Comparison of ENCODE assay signal across 9 cellular contexts in the genomic region with DNA sequence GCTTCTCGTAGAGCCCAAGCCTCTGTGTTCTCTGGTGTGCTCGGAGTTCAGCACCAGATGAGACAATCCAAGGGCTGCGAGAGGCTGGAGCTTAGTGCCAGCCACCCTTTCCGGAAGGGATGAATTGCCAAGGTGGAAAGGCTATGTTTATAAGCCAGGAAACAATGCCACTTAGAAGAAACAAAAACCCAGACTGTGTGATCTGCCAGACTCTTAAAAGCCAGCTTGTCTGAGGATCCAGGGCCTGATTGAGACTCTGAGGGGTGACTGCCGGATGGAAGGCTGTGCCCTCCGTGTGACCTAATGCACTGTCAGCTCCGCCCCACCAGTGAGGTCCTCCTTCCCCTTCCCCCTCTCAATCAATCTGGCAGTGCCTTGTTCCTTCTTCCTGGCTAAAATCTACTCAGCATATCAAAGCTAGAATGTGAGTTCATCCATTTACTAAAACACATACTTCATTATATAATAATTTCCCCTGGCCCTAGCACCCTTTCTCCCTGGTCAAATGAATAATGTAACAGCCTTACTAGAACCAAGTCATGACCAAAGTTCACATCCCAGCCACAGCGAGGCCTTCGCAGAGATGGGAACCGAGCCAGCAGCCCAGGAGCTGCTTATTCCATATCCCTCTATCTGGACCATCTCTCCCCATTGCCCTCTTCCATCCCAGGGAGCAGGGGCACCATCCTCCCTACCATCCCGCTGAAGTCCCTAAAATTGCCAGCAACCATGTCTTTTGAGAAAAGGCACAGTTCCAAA. TPM values are rescaled to one million over a fixed set of nuclear protein-coding genes. Genes with fewer than 3 reads are reported as not detected.
DNase-seq lines count a peak whose midpoint lies in the region; ATAC-seq and TF ChIP-seq lines count a peak whose summit lies in the region.
"Had no signal": no experiment of that assay in that cellular context is flagged by ENCODE, and none has a peak within 500 bp of the region (broad histone marks: within the 10 kb centered on the region; RNA-seq: fewer than 3 reads in every experiment).

No MANE protein-coding gene starts in this region.

- H3K36me3 ChIP-seq in ascending aorta (no peaks in the 10 kb centered on the region), liver (ENCODE audit: control insufficient read depth in 4 of 4, insufficient read depth in 3 of 4, low read depth in 1 of 4, low read length in 3 of 4) (no peaks in the 10 kb centered on the region), thoracic aorta (no peaks in the 10 kb centered on the region)

- peak; percentile 61 for ATAC-seq in thoracic aorta (ENCODE audit: insufficient number of reproducible peaks, low FRiP score, low read depth)
- ATAC-seq in natural killer cell, result no peak

- H3K27me3 ChIP-seq in ascending aorta (no peaks in the 10 kb centered on the region), liver (ENCODE audit: control insufficient read depth in 4 of 4, insufficient read depth in 4 of 4, low read length in 3 of 4) (no peaks in the 10 kb centered on the region), thoracic aorta (replicated peaks; ENCODE audit: insufficient read depth) (no peaks in the 10 kb centered on the region)

- H3K27me3 Mint-ChIP-seq in natural killer cell (ENCODE audit: low read depth in 2 of 2), result peaks cover 0 to 3% of the 10 kb centered on the region in 2 donors
- H3K27me3 Mint-ChIP-seq in activated T-cell treated with anti-CD3 and anti-CD28 coated beads, Interleukin-2, amount 50 U/mL, for 24 hours, result no peaks in the 10 kb centered on the region

- peaks cover 9 to 40% of the 10 kb centered on the region in 2 donors for H3K4me1 ChIP-seq in ascending aorta
- H3K4me1 ChIP-seq in liver (ENCODE audit: control insufficient read depth in 4 of 4, insufficient read depth in 4 of 4, low read length in 3 of 4), result peaks cover 16 to 20% (median 17%) of the 10 kb centered on the region in 4 donors
- peaks cover 28 to 52% of the 10 kb centered on the region in 2 donors for H3K4me1 ChIP-seq in thoracic aorta (ENCODE audit: control insufficient read depth in 1 of 2, low read depth in 2 of 2)

- 45% methylated on average over 11 of the region's 11 CpGs for WGBS in liver

- H3K9me3 Mint-ChIP-seq in natural killer cell, result no peaks in the 10 kb centered on the region
- no peaks in the 10 kb centered on the region for H3K9me3 Mint-ChIP-seq in activated T-cell treated with anti-CD3 and anti-CD28 coated beads, Interleukin-2, amount 50 U/mL, for 24 hours

- peak overlapping the region; percentile 84 to 89 for H3K27ac ChIP-seq in ascending aorta
- peak overlapping the region in 1 of 2 donors; percentile 34 for H3K27ac ChIP-seq in liver (ENCODE audit: low read depth in 1 of 2, low read length in 2 of 2)
- H3K27ac ChIP-seq in thoracic aorta, result peak overlapping the region; percentile 87 to 89

- H3K9me3 ChIP-seq in ascending aorta (no peaks in the 10 kb centered on the region), liver (ENCODE audit: control insufficient read depth in 4 of 4, low read length in 3 of 4) (no peaks in the 10 kb centered on the region), thoracic aorta (no peaks in the 10 kb centered on the region)

- no peaks in the 10 kb centered on the region for H3K4me1 Mint-ChIP-seq in natural killer cell
- H3K4me1 Mint-ChIP-seq in activated T-cell treated with anti-CD3 and anti-CD28 coated beads, Interleukin-2, amount 50 U/mL, for 24 hours (ENCODE audit: low read depth), result peaks cover under 1% of the 10 kb centered on the region

- CTCF ChIA-PET in HEK293T (lab: Yijun Ruan, JAX), result no interaction called here

- peak; percentile 25 to 45 for TF ChIP-seq RAD21 in liver (IDR thresholded peaks at IDR 0.05)

- POLR2A ChIA-PET in HEK293T (lab: Yijun Ruan, JAX), result interaction anchor here (1.0 kb wide), 1 partner anchor 89 kb away, joined by 3 read pairs; a partner anchor contains a TSS

- H3K4me3 ChIP-seq in ascending aorta (no peak overlapping the region), liver (ENCODE audit: low read depth in 1 of 3, low read length in 3 of 3) (no peak overlapping the region), thoracic aorta (no peak overlapping the region)

- intact Hi-C loops in ascending aorta (cut with DNase I), result no loop called here
- intact Hi-C loops in natural killer cell (cut with micrococcal nuclease), result no loop called here

- no peak overlapping the region for H3K4me3 Mint-ChIP-seq in natural killer cell
- H3K4me3 Mint-ChIP-seq in activated T-cell treated with anti-CD3 and anti-CD28 coated beads, Interleukin-2, amount 50 U/mL, for 24 hours, result no peak overlapping the region

- no peak overlapping the region for H3K9ac ChIP-seq in liver (ENCODE audit: low read depth in 1 of 2, low read length in 2 of 2)

- no peak overlapping the region for H3K27ac Mint-ChIP-seq in natural killer cell
- H3K27ac Mint-ChIP-seq in activated T-cell treated with anti-CD3 and anti-CD28 coated beads, Interleukin-2, amount 50 U/mL, for 24 hours, result no peak overlapping the region

- TF ChIP-seq CTCF in ascending aorta (IDR thresholded peaks at IDR 0.05) (no peak), liver (IDR thresholded peaks at IDR 0.05; ENCODE audit: low read depth, low read length, missing input control) (no peak), thoracic aorta (IDR thresholded peaks at IDR 0.05) (no peak), natural killer cell (IDR thresholded peaks at IDR 0.05) (no peak)

- no peaks in the 10 kb centered on the region for H3K36me3 Mint-ChIP-seq in natural killer cell
- no peaks in the 10 kb centered on the region for H3K36me3 Mint-ChIP-seq in activated T-cell treated with anti-CD3 and anti-CD28 coated beads, Interleukin-2, amount 50 U/mL, for 24 hours (ENCODE audit: low read depth)

- DNase-seq in HuH-7 (ENCODE audit: low spot score) (peak; percentile 18), ascending aorta (ENCODE audit: low spot score in 2 of 2) (no peak), thoracic aorta (ENCODE audit: low spot score) (no peak), natural killer cell (no peak), HEK293T (ENCODE audit: extremely low spot score) (no peak)
- no peak for DNase-seq in activated T-cell treated with anti-CD3 and anti-CD28 coated beads, Interleukin-2, amount 50 U/mL, for 24 hours
- DNase-seq: activated naive CD4-positive, alpha-beta T cell treated with anti-CD3 and anti-CD28 coated beads, Interleukin-2, amount 50 U/mL, for 16 hours; NCI-H82 had no signal

TF ChIP-seq in liver, 16 proteins besides CTCF, POLR2A, EP300 and RAD21:
- TF ChIP-seq JUND (IDR thresholded peaks at IDR 0.05) (no peak), HNF4A (conservative IDR thresholded peaks at IDR 0.05) (peak; percentile 74 to 79), NR2F2 (IDR thresholded peaks at IDR 0.05) (peak; percentile 61), HNF4G (IDR thresholded peaks at IDR 0.05) (peak; percentile 65), EGR1 (IDR thresholded peaks at IDR 0.05; ENCODE audit: low read depth in 2 of 2) (no peak), SP1 (IDR thresholded peaks at IDR 0.05) (peak; percentile 67), RXRA (IDR thresholded peaks at IDR 0.05) (peak; percentile 36 to 41)
- TF ChIP-seq, protein P1, sequence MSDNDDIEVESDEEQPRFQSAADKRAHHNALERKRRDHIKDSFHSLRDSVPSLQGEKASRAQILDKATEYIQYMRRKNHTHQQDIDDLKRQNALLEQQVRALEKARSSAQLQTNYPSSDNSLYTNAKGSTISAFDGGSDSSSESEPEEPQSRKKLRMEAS (IDR thresholded peaks at IDR 0.05), result peak; percentile 14
TF ChIP-seq in liver: peak in this region for 6.

TF ChIP-seq in HEK293T, 16 proteins besides CTCF, POLR2A, EP300 and RAD21:
- TF ChIP-seq FOXM1 (IDR thresholded peaks at IDR 0.05; ENCODE audit: borderline replicate concordance) (no peak), FOXA1 (IDR thresholded peaks at IDR 0.05) (no peak), ELF4 (IDR thresholded peaks at IDR 0.05) (no peak), ZNF384 (IDR thresholded peaks at IDR 0.05) (no peak), HDGF (IDR thresholded peaks at IDR 0.05; ENCODE audit: borderline replicate concordance) (no peak), FOXK2 (IDR thresholded peaks at IDR 0.05) (no peak), NFRKB (IDR thresholded peaks at IDR 0.05) (no peak), L3MBTL2 (conservative IDR thresholded peaks at IDR 0.05) (no peak), CTBP1 (IDR thresholded peaks at IDR 0.05; ENCODE audit: borderline replicate concordance) (no peak), TARDBP (IDR thresholded peaks at IDR 0.05) (no peak), LEF1 (IDR thresholded peaks at IDR 0.05; ENCODE audit: borderline replicate concordance) (no peak), BHLHE40 (IDR thresholded peaks at IDR 0.05; ENCODE audit: borderline replicate concordance) (no peak), ARNT (IDR thresholded peaks at IDR 0.05) (no peak), SP1 (IDR thresholded peaks at IDR 0.05) (no peak), SUZ12 (IDR thresholded peaks at IDR 0.05) (no peak)
- TF ChIP-seq, protein P2, sequence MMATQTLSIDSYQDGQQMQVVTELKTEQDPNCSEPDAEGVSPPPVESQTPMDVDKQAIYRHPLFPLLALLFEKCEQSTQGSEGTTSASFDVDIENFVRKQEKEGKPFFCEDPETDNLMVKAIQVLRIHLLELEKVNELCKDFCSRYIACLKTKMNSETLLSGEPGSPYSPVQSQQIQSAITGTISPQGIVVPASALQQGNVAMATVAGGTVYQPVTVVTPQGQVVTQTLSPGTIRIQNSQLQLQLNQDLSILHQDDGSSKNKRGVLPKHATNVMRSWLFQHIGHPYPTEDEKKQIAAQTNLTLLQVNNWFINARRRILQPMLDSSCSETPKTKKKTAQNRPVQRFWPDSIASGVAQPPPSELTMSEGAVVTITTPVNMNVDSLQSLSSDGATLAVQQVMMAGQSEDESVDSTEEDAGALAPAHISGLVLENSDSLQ (IDR thresholded peaks at IDR 0.05), result no peak

RNA-seq across cellular contexts. Expression of a gene that starts 25.5 kb away (rescaled TPM):
- total RNA-seq in ascending aorta (3.7 TPM), liver (10 to 100 TPM; 28.5 to 58.1 TPM), thoracic aorta (10 to 100 TPM; 33.6 to 50.6 TPM), natural killer cell (100 to 1,000 TPM; 165 to 226 (median 224) TPM)
- 10 to 100 TPM; 24.9 to 33.2 TPM for polyA plus RNA-seq in liver
